ENCODE assay signal across 9 cellular contexts in genomic region chr22:40210814-40211213, GRCh38. TPM values are rescaled to one million over a fixed set of nuclear protein-coding genes. Genes with fewer than 3 reads are reported as not detected.
DNase-seq lines count a peak whose midpoint lies in the region; ATAC-seq and TF ChIP-seq lines count a peak whose summit lies in the region.
"Had no signal": no experiment of that assay in that cellular context is flagged by ENCODE, and none has a peak within 500 bp of the region (broad histone marks: within the 10 kb centered on the region; RNA-seq: fewer than 3 reads in every experiment).

No MANE protein-coding gene starts in this region.

- peaks cover 27% of the 10 kb centered on the region for H3K36me3 Mint-ChIP-seq in activated naive CD4-positive, alpha-beta T cell treated with anti-CD3 and anti-CD28 coated beads, Interleukin-2, amount 10 ng/mL, durations not matched to agents 7 days and 5 days
- peaks cover 9% of the 10 kb centered on the region for H3K36me3 Mint-ChIP-seq in activated B cell treated with CpG ODN at 0.5 μM for 24 hours (ENCODE audit: low read depth)

- H3K27ac Mint-ChIP-seq in activated naive CD4-positive, alpha-beta T cell treated with anti-CD3 and anti-CD28 coated beads, Interleukin-2, amount 10 ng/mL, durations not matched to agents 7 days and 5 days: peak overlapping the region; percentile 64
- peak overlapping the region; percentile 76 for H3K27ac Mint-ChIP-seq in activated B cell treated with CpG ODN at 0.5 μM for 24 hours
- H3K27ac Mint-ChIP-seq in stimulated activated naive CD8-positive, alpha-beta T cell treated with anti-CD3 and anti-CD28 coated beads, Interleukin-15, amount 100 ng/mL, for 72 hours: peak overlapping the region in 1 of 2 donors; percentile 0

- ATAC-seq in HG02981 (IDR thresholded peaks at IDR 0.05; ENCODE audit: unreplicated experiment) (peak; percentile 61), activated B cell treated with CpG ODN at 0.5 μM for 24 hours (ENCODE audit: low read depth) (peak; percentile 95)
- ATAC-seq in stimulated activated naive CD8-positive, alpha-beta T cell treated with anti-CD3 and anti-CD28 coated beads, Interleukin-15, amount 100 ng/mL, for 72 hours: peak; percentile 87

- DNase-seq in activated naive CD4-positive, alpha-beta T cell treated with anti-CD3 and anti-CD28 coated beads, Interleukin-2, amount 10 ng/mL, durations not matched to agents 7 days and 5 days: no peak
- no peak for DNase-seq in activated naive CD4-positive, alpha-beta T cell treated with anti-CD3 and anti-CD28 coated beads, Interleukin-2, amount 50 U/mL, for 16 hours
- DNase-seq in activated B cell treated with CpG ODN at 0.5 μM for 24 hours (no peak), caudate nucleus (lab: John Stamatoyannopoulos, UW) (no peak), C1 segment of cervical spinal cord (lab: John Stamatoyannopoulos, UW) (no peak), RPMI8226 (no peak)
- no peak for DNase-seq in stimulated activated naive CD8-positive, alpha-beta T cell treated with anti-CD3 and anti-CD28 coated beads, Interleukin-15, amount 100 ng/mL, for 72 hours
- DNase-seq: OCI-M1 had no signal

- no peak overlapping the region for H3K27ac ChIP-seq in caudate nucleus (ENCODE audit: low read depth, low read length)

- POLR2A ChIA-PET in activated B cell treated with CpG ODN at 0.5 μM for 24 hours (lab: Charles Lee): interaction anchor here (0.6 to 1.0 kb wide), 3 partner anchors 17 to 33 kb away, joined by 3 read pairs; partner anchors contain the start of gene TNRC6B

- no peaks in the 10 kb centered on the region for H3K9me3 Mint-ChIP-seq in activated naive CD4-positive, alpha-beta T cell treated with anti-CD3 and anti-CD28 coated beads, Interleukin-2, amount 10 ng/mL, durations not matched to agents 7 days and 5 days
- H3K9me3 Mint-ChIP-seq in activated B cell treated with CpG ODN at 0.5 μM for 24 hours: no peaks in the 10 kb centered on the region
- no peaks in the 10 kb centered on the region for H3K9me3 Mint-ChIP-seq in stimulated activated naive CD8-positive, alpha-beta T cell treated with anti-CD3 and anti-CD28 coated beads, Interleukin-15, amount 100 ng/mL, for 72 hours

- H3K27me3 Mint-ChIP-seq in activated naive CD4-positive, alpha-beta T cell treated with anti-CD3 and anti-CD28 coated beads, Interleukin-2, amount 10 ng/mL, durations not matched to agents 7 days and 5 days: no peaks in the 10 kb centered on the region
- no peaks in the 10 kb centered on the region for H3K27me3 Mint-ChIP-seq in activated B cell treated with CpG ODN at 0.5 μM for 24 hours
- H3K27me3 Mint-ChIP-seq in stimulated activated naive CD8-positive, alpha-beta T cell treated with anti-CD3 and anti-CD28 coated beads, Interleukin-15, amount 100 ng/mL, for 72 hours: no peaks in the 10 kb centered on the region

- intact Hi-C loops in activated B cell treated with CpG ODN at 0.5 μM for 24 hours (cut with micrococcal nuclease): loop anchor here (2.0 to 10.0 kb wide), 4 partner anchors 14 to 156 kb away; partner anchors contain the start of gene ADSL

- CTCF ChIA-PET in activated naive CD4-positive, alpha-beta T cell treated with anti-CD3 and anti-CD28 coated beads, Interleukin-2, amount 10 ng/mL, durations not matched to agents 7 days and 5 days (lab: Charles Lee): interaction anchor here (1.1 kb wide), 1 partner anchor 173 kb away, joined by 3 read pairs; no protein-coding TSS in a partner anchor
- CTCF ChIA-PET in activated B cell treated with CpG ODN at 0.5 μM for 24 hours (lab: Charles Lee): no interaction called here

- H3K4me3 Mint-ChIP-seq in activated naive CD4-positive, alpha-beta T cell treated with anti-CD3 and anti-CD28 coated beads, Interleukin-2, amount 10 ng/mL, durations not matched to agents 7 days and 5 days: no peak overlapping the region
- H3K4me3 Mint-ChIP-seq in activated B cell treated with CpG ODN at 0.5 μM for 24 hours: peak overlapping the region; percentile 33
- no peak overlapping the region for H3K4me3 Mint-ChIP-seq in stimulated activated naive CD8-positive, alpha-beta T cell treated with anti-CD3 and anti-CD28 coated beads, Interleukin-15, amount 100 ng/mL, for 72 hours

- no peak for TF ChIP-seq CTCF in activated B cell treated with CpG ODN at 0.5 μM for 24 hours (IDR thresholded peaks at IDR 0.05)

- peaks cover 68% of the 10 kb centered on the region for H3K4me1 Mint-ChIP-seq in activated naive CD4-positive, alpha-beta T cell treated with anti-CD3 and anti-CD28 coated beads, Interleukin-2, amount 10 ng/mL, durations not matched to agents 7 days and 5 days
- peaks cover 76% of the 10 kb centered on the region for H3K4me1 Mint-ChIP-seq in activated B cell treated with CpG ODN at 0.5 μM for 24 hours
- H3K4me1 Mint-ChIP-seq in stimulated activated naive CD8-positive, alpha-beta T cell treated with anti-CD3 and anti-CD28 coated beads, Interleukin-15, amount 100 ng/mL, for 72 hours: peaks cover 76% of the 10 kb centered on the region

RNA-seq across cellular contexts. Expression of gene TNRC6B, which starts 33.1 kb away (rescaled TPM):
- 84.6 and 95.2 TPM in 2 replicates for total RNA-seq in activated B cell treated with CpG ODN at 0.5 μM for 24 hours
